Comparison of ENCODE assay signal across 22 cellular contexts in the genomic region with DNA sequence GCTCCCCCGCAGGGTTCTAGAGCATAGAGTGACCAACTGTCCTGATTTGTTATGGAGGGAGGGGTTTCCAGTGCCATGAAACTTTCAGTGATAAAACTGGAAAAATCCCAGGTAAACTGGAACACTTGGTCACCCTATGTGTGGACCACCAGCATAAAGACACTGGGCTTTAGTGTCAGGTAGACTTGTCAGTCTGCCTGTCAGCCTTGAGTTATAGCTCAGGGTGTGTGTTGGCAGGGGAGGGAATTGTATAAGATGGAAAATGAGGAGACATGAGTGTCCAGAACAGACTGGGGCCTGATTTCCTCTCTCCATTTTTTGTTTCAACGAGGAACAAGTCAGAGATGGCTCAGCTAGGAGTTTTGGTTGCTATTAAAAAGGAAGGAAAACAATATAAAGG. TPM values are rescaled to one million over a fixed set of nuclear protein-coding genes. Genes with fewer than 3 reads are reported as not detected.
A peak's percentile ranks its signal among the peaks of the same experiment; 100 is the strongest.
DNase-seq lines count a peak whose midpoint lies in the region; ATAC-seq and TF ChIP-seq lines count a peak whose summit lies in the region.
"Had no signal": no experiment of that assay in that cellular context is flagged by ENCODE, and none has a peak within 500 bp of the region (broad histone marks: within the 10 kb centered on the region; RNA-seq: fewer than 3 reads in every experiment).

No MANE protein-coding gene starts in this region.

- peaks cover 8% of the 10 kb centered on the region for H3K27me3 Mint-ChIP-seq in activated CD8-positive, alpha-beta memory T cell treated with anti-CD3 and anti-CD28 coated beads, Interleukin-2, amount 10 ng/mL, durations not matched to agents 7 days and 5 days
- H3K27me3 Mint-ChIP-seq: CD4-positive, CD25-positive, alpha-beta regulatory T cell had no signal

- no peaks in the 10 kb centered on the region for H3K36me3 Mint-ChIP-seq in activated CD8-positive, alpha-beta memory T cell treated with anti-CD3 and anti-CD28 coated beads, Interleukin-2, amount 10 ng/mL, durations not matched to agents 7 days and 5 days
- H3K36me3 Mint-ChIP-seq: CD4-positive, CD25-positive, alpha-beta regulatory T cell; CD8-positive, alpha-beta T cell had no signal

- peaks cover 14% of the 10 kb centered on the region for H3K4me1 Mint-ChIP-seq in activated CD8-positive, alpha-beta memory T cell treated with anti-CD3 and anti-CD28 coated beads, Interleukin-2, amount 10 ng/mL, durations not matched to agents 7 days and 5 days

- no peak overlapping the region for H3K4me3 Mint-ChIP-seq in activated CD8-positive, alpha-beta memory T cell treated with anti-CD3 and anti-CD28 coated beads, Interleukin-2, amount 10 ng/mL, durations not matched to agents 7 days and 5 days
- H3K4me3 Mint-ChIP-seq: CD4-positive, CD25-positive, alpha-beta regulatory T cell; CD8-positive, alpha-beta T cell; GM23338; H9; HFFc6 had no signal

- H3K27ac Mint-ChIP-seq in activated CD8-positive, alpha-beta memory T cell treated with anti-CD3 and anti-CD28 coated beads, Interleukin-2, amount 10 ng/mL, durations not matched to agents 7 days and 5 days: no peak overlapping the region
- H3K27ac Mint-ChIP-seq: CD4-positive, CD25-positive, alpha-beta regulatory T cell; CD8-positive, alpha-beta T cell; GM23338; HFFc6 had no signal

- H3K9me3 Mint-ChIP-seq in activated CD8-positive, alpha-beta memory T cell treated with anti-CD3 and anti-CD28 coated beads, Interleukin-2, amount 10 ng/mL, durations not matched to agents 7 days and 5 days (ENCODE audit: low read depth): no peaks in the 10 kb centered on the region
- H3K9me3 Mint-ChIP-seq: CD4-positive, CD25-positive, alpha-beta regulatory T cell; CD8-positive, alpha-beta T cell; GM23338; H9; HFFc6 had no signal

- ATAC-seq in activated CD8-positive, alpha-beta memory T cell treated with anti-CD3 and anti-CD28 coated beads, Interleukin-2, amount 10 ng/mL, durations not matched to agents 7 days and 5 days: no peak
- ATAC-seq: CD8-positive, alpha-beta T cell; GM12878; GM23338; HCT116 had no signal

- TF ChIP-seq CTCF in GM13977 (IDR thresholded peaks at IDR 0.05; ENCODE audit: extremely low read depth, insufficient read depth, missing control alignments): no peak

- in situ Hi-C loops in GM13977 (cut with MboI; ENCODE audit: low pct_unique_long_range_greater_than_20kb, low sequenced_read_pairs, unreplicated experiment): no loop called here

- DNase-seq in activated CD8-positive, alpha-beta memory T cell treated with anti-CD3 and anti-CD28 coated beads, Interleukin-2, amount 10 ng/mL, durations not matched to agents 7 days and 5 days: peak; percentile 9
- no peak for DNase-seq in activated CD8-positive, alpha-beta memory T cell treated with anti-CD3 and anti-CD28 coated beads, Interleukin-2, amount 50 U/mL, for 4 hours
- peak; percentile 13 for DNase-seq in NCI-H69 (lab: John Stamatoyannopoulos, UW)
- peak; percentile 42 for DNase-seq in dermis blood vessel endothelial cell
- DNase-seq in COLO668 (lab: John Stamatoyannopoulos, UW; ENCODE audit: unreplicated experiment): no peak
- no peak for DNase-seq in NCI-H1930 (lab: John Stamatoyannopoulos, UW)
- no peak for DNase-seq in GM13977 (ENCODE audit: low spot score)
- DNase-seq: C1 segment of cervical spinal cord; CD4-positive, CD25-positive, alpha-beta regulatory T cell; CD8-positive, alpha-beta T cell; DMS 273 treated with DMSO at 0.1 percent for 48 hours; DMS79; EL; GDM1; H9; HFFc6 had no signal

- CTCF ChIA-PET in activated CD8-positive, alpha-beta memory T cell treated with anti-CD3 and anti-CD28 coated beads, Interleukin-2, amount 10 ng/mL, durations not matched to agents 7 days and 5 days (lab: Charles Lee): no interaction called here

RNA-seq across cellular contexts. Expression of gene EFCAB10, which starts 10.2 kb away (rescaled TPM):
- not detected for total RNA-seq in activated CD8-positive, alpha-beta memory T cell treated with anti-CD3 and anti-CD28 coated beads, Interleukin-2, amount 10 ng/mL, durations not matched to agents 7 days and 5 days
- total RNA-seq in dermis blood vessel endothelial cell: not detected in 2 replicates
- total RNA-seq: A172, A673, GM12878, H4, HFFc6 had no signal

RNA-seq across cellular contexts. Expression of gene RINT1, which starts 59.5 kb away (rescaled TPM):
- 10 to 100 TPM; 22.8 to 25.7 TPM for total RNA-seq in activated CD8-positive, alpha-beta memory T cell treated with anti-CD3 and anti-CD28 coated beads, Interleukin-2, amount 10 ng/mL, durations not matched to agents 7 days and 5 days
- total RNA-seq in dermis blood vessel endothelial cell: 11.9 and 18.4 TPM in 2 replicates

Comparison
In these comparisons a context has a peak if more than half of its experiments do, and no peak if none do; other contexts are left out.
1. DNase-seq: peak in activated CD8-positive, alpha-beta memory T cell treated with anti-CD3 and anti-CD28 coated beads, Interleukin-2, amount 10 ng/mL, durations not matched to agents 7 days and 5 days (single experiment), NCI-H69 (single experiment) and dermis blood vessel endothelial cell (single experiment); none in activated CD8-positive, alpha-beta memory T cell treated with anti-CD3 and anti-CD28 coated beads, Interleukin-2, amount 50 U/mL, for 4 hours (single experiment), COLO668 (single experiment), NCI-H1930 (0 of 2) and GM13977 (single experiment).